Comparison of ENCODE assay signal across 8 cellular contexts in genomic region chr16:27235055-27235937, GRCh38. TPM values are rescaled to one million over a fixed set of nuclear protein-coding genes. Genes with fewer than 3 reads are reported as not detected.
DNase-seq lines count a peak whose midpoint lies in the region; ATAC-seq and TF ChIP-seq lines count a peak whose summit lies in the region.

No MANE protein-coding gene starts in this region.

- H3K27me3 Mint-ChIP-seq in CD8-positive, alpha-beta memory T cell, result peaks cover 0 to 4% of the 10 kb centered on the region in 2 donors
- peaks cover 4% of the 10 kb centered on the region for H3K27me3 Mint-ChIP-seq in nephron (ENCODE audit: low read depth)

- no peaks in the 10 kb centered on the region for H3K27me3 ChIP-seq in CD8-positive, alpha-beta memory T cell (ENCODE audit: insufficient read depth, low read length, poor library complexity, severe bottlenecking)

- H3K27ac ChIP-seq in CD8-positive, alpha-beta memory T cell (ENCODE audit: low read depth, low read length), result peak overlapping the region; percentile 83

- H3K36me3 ChIP-seq in CD8-positive, alpha-beta memory T cell (ENCODE audit: insufficient read depth, low read length), result peaks cover 3% of the 10 kb centered on the region

- CTCF ChIA-PET in CD8-positive, alpha-beta memory T cell (lab: Charles Lee), result interaction anchor here (0.7 to 4.8 kb wide), 38 partner anchors 9 to 228 kb away, joined by 3 to 66 read pairs (median 8); partner anchors contain the start of genes IL21R and KDM8

- H3K9me3 ChIP-seq in CD8-positive, alpha-beta memory T cell (ENCODE audit: low read length), result no peaks in the 10 kb centered on the region

- H3K9me3 Mint-ChIP-seq in CD8-positive, alpha-beta memory T cell, result no peaks in the 10 kb centered on the region
- no peaks in the 10 kb centered on the region for H3K9me3 Mint-ChIP-seq in nephron

- H3K4me1 ChIP-seq in CD8-positive, alpha-beta memory T cell (ENCODE audit: insufficient read depth, low read length), result peaks cover 97% of the 10 kb centered on the region

- peak; percentile 85 to 97 (median 96) for DNase-seq in CD8-positive, alpha-beta memory T cell
- DNase-seq in RKO (ENCODE audit: low spot score), result peak; percentile 67
- DNase-seq in activated T-helper 1 cell treated with anti-CD3 and anti-CD28 coated beads, Interleukin-2, amount 50 U/mL, for 16 hours (ENCODE audit: low read depth in 1 of 2, low spot score in 1 of 2), result peak; percentile 74 to 83
- peak; percentile 79 for DNase-seq in fibroblast of gingiva (ENCODE audit: low read depth)
- peak; percentile 73 for DNase-seq in stimulated activated naive CD4-positive, alpha-beta T cell treated with Interleukin-2 at 50 U/mL for 16 hours (lab: John Stamatoyannopoulos, UW)

- TF ChIP-seq EP300 in Ishikawa (IDR thresholded peaks at IDR 0.05; ENCODE audit: borderline replicate concordance), result no peak

- TF ChIP-seq CTCF in nephron (IDR thresholded peaks at IDR 0.05; ENCODE audit: unreplicated experiment in 3 of 3), result peak; percentile 85 to 89 (median 88)

- TF ChIP-seq RAD21 in Ishikawa (IDR thresholded peaks at IDR 0.05; ENCODE audit: low read depth), result peak; percentile 76

- H3K4me3 ChIP-seq in CD8-positive, alpha-beta memory T cell (ENCODE audit: low read length), result peak overlapping the region; percentile 17

- peaks cover 3 to 22% (median 4%) of the 10 kb centered on the region in 3 donors for H3K36me3 Mint-ChIP-seq in CD8-positive, alpha-beta memory T cell
- no peaks in the 10 kb centered on the region for H3K36me3 Mint-ChIP-seq in nephron (ENCODE audit: low read depth)

- no peak for ATAC-seq in HG03469 (IDR thresholded peaks at IDR 0.05; ENCODE audit: unreplicated experiment)

- peaks cover 88 to 100% (median 95%) of the 10 kb centered on the region in 3 donors for H3K4me1 Mint-ChIP-seq in CD8-positive, alpha-beta memory T cell
- H3K4me1 Mint-ChIP-seq in nephron, result peaks cover 59% of the 10 kb centered on the region

- H3K27ac Mint-ChIP-seq in CD8-positive, alpha-beta memory T cell, result peak overlapping the region; percentile 97 to 100 (median 99)
- H3K27ac Mint-ChIP-seq in nephron, result peak overlapping the region; percentile 44 to 71 (median 70)

- POLR2A ChIA-PET in CD8-positive, alpha-beta memory T cell (lab: Charles Lee), result interaction anchor here (0.6 to 5.0 kb wide), 16 partner anchors 32 to 229 kb away, joined by 3 to 56 read pairs (median 4); partner anchors contain the start of genes IL21R, KDM8 and NSMCE1

- H3K4me3 Mint-ChIP-seq in CD8-positive, alpha-beta memory T cell, result peak overlapping the region; percentile 49 to 90 (median 81)
- H3K4me3 Mint-ChIP-seq in nephron, result no peak overlapping the region

TF ChIP-seq in Ishikawa, 13 proteins besides CTCF, POLR2A, EP300 and RAD21:
- TF ChIP-seq TAF1 (IDR thresholded peaks at IDR 0.05; ENCODE audit: low read depth) (no peak), USF1 (IDR thresholded peaks at IDR 0.05) (no peak), NFIC (IDR thresholded peaks at IDR 0.05) (peak; percentile 50), FOXM1 (IDR thresholded peaks at IDR 0.05; ENCODE audit: borderline replicate concordance, low read depth) (no peak)

RNA-seq across cellular contexts. Expression of gene KDM8, which starts 32.0 kb away (rescaled TPM):
- 10 to 100 TPM in 1 of 2 experiments, 1 to 10 TPM in 1; 9.1 to 10.8 TPM for total RNA-seq in CD8-positive, alpha-beta memory T cell
- polyA plus RNA-seq in CD8-positive, alpha-beta memory T cell, result 5.6 TPM

RNA-seq across cellular contexts. Expression of gene NSMCE1, which starts 33.3 kb away (rescaled TPM):
- 100 to 1,000 TPM; 103 to 114 TPM for total RNA-seq in CD8-positive, alpha-beta memory T cell
- polyA plus RNA-seq in CD8-positive, alpha-beta memory T cell, result 132 TPM

Comparison
In these comparisons a context has a peak if more than half of its experiments do, and no peak if none do; other contexts are left out.
1. H3K4me3 Mint-ChIP-seq: peak in CD8-positive, alpha-beta memory T cell (7 of 7); none in nephron (0 of 3).
2. Peak in every context shown above with its lines, with median percentiles within 50 percentile points of each other: DNase-seq.